15 cellular contexts compared by ENCODE assay signal in genomic region chr1:23909412-23909811, GRCh38. TPM values are rescaled to one million over a fixed set of nuclear protein-coding genes. Genes with fewer than 3 reads are reported as not detected.
A peak's percentile ranks its signal among the peaks of the same experiment; 100 is the strongest.
DNase-seq lines count a peak whose midpoint lies in the region; ATAC-seq and TF ChIP-seq lines count a peak whose summit lies in the region.
"Had no signal": no experiment of that assay in that cellular context is flagged by ENCODE, and none has a peak within 500 bp of the region (broad histone marks: within the 10 kb centered on the region; RNA-seq: fewer than 3 reads in every experiment).

No MANE protein-coding gene starts in this region.

- peaks cover 6% of the 10 kb centered on the region for H3K4me1 ChIP-seq in GM23338 (ENCODE audit: insufficient read depth)
- H3K4me1 ChIP-seq: SJCRH30 had no signal

- H2AFZ ChIP-seq in GM23338 (peak overlapping the region; percentile 69; the same call in 1 of the 2 replicates), SU-DHL-6 (ENCODE audit: low read depth, low read length, severe bottlenecking) (no peak overlapping the region)

- no peak overlapping the region for H3K4me3 ChIP-seq in GM23338
- H3K4me3 ChIP-seq in SU-DHL-6 (ENCODE audit: insufficient read depth, low read length, poor library complexity, severe bottlenecking) = peak overlapping the region; percentile 53
- H3K4me3 ChIP-seq: MG63, SJCRH30 had no signal

- H3F3A ChIP-seq in GM23338 (replicated peaks; ENCODE audit: low read depth) (no peaks in the 10 kb centered on the region), SU-DHL-6 (ENCODE audit: insufficient read depth) (peaks cover 90% of the 10 kb centered on the region)

- no peak for DNase-seq in GM23338 (ENCODE audit: low spot score)
- no peak for DNase-seq in naive thymus-derived CD8-positive, alpha-beta T cell
- no peak for DNase-seq in progenitor cell of endocrine pancreas (ENCODE audit: low spot score, unreplicated experiment)
- DNase-seq: activated CD4-positive, alpha-beta T cell treated with anti-CD3 and anti-CD28 coated beads for 4 hours; HFFc6; MG63; midbrain; NCI-H524 treated with DMSO at 0.1 percent for 48 hours; SJCRH30 had no signal

- no peak overlapping the region for H3K4me2 ChIP-seq in GM23338
- peak overlapping the region; percentile 71 for H3K4me2 ChIP-seq in SU-DHL-6 (ENCODE audit: low read depth, low read length, poor library complexity, severe bottlenecking)

- no peaks in the 10 kb centered on the region for H3K36me3 ChIP-seq in GM23338 (ENCODE audit: insufficient read depth)
- H3K36me3 ChIP-seq in SU-DHL-6 (ENCODE audit: low read length) = no peaks in the 10 kb centered on the region
- H3K36me3 ChIP-seq: MG63, SJCRH30 had no signal

- POLR2A ChIA-PET in naive thymus-derived CD8-positive, alpha-beta T cell (lab: Charles Lee) = interaction anchor here (1.0 to 1.5 kb wide), 2 partner anchors 11 to 50 kb away, joined by 3 to 4 read pairs; partner anchors contain the start of gene PNRC2

- H3K4me1 Mint-ChIP-seq in GM23338 (peaks cover 11% of the 10 kb centered on the region), progenitor cell of endocrine pancreas (ENCODE audit: low read depth) (no peaks in the 10 kb centered on the region)
- H3K4me1 Mint-ChIP-seq in naive thymus-derived CD8-positive, alpha-beta T cell = peaks cover 33 to 88% (median 57%) of the 10 kb centered on the region in 4 donors

- no peaks in the 10 kb centered on the region for H4K20me1 ChIP-seq in GM23338 (replicated peaks; ENCODE audit: insufficient read depth)
- no peaks in the 10 kb centered on the region for H4K20me1 ChIP-seq in SU-DHL-6 (ENCODE audit: low read depth, low read length)

- H3K27me3 Mint-ChIP-seq in GM23338 (ENCODE audit: insufficient read depth, low read depth, poor library complexity) (peaks cover 11% of the 10 kb centered on the region), progenitor cell of endocrine pancreas (peaks cover 22% of the 10 kb centered on the region)
- peaks cover 0 to 4% (median 0%) of the 10 kb centered on the region in 5 donors for H3K27me3 Mint-ChIP-seq in naive thymus-derived CD8-positive, alpha-beta T cell

- H3K79me2 ChIP-seq in GM23338 (replicated peaks; ENCODE audit: insufficient read depth) = no peaks in the 10 kb centered on the region
- peaks cover 42% of the 10 kb centered on the region for H3K79me2 ChIP-seq in SU-DHL-6 (ENCODE audit: insufficient read depth, low read length)

- no peak overlapping the region for H3K27ac ChIP-seq in GM23338 (ENCODE audit: low read depth)
- H3K27ac ChIP-seq in SU-DHL-6 (ENCODE audit: low read depth, low read length) = peak overlapping the region; percentile 96
- H3K27ac ChIP-seq: SJCRH30 had no signal

- no peak overlapping the region; the same call in 2 of the 3 replicates for H3K4me3 Mint-ChIP-seq in GM23338
- H3K4me3 Mint-ChIP-seq in naive thymus-derived CD8-positive, alpha-beta T cell = peak overlapping the region; percentile 40 to 77 (median 68)
- H3K4me3 Mint-ChIP-seq in progenitor cell of endocrine pancreas (ENCODE audit: low read depth) = no peak overlapping the region
- H3K4me3 Mint-ChIP-seq: activated naive CD4-positive, alpha-beta T cell treated with anti-CD3 and anti-CD28 coated beads, Interleukin-2, amount 10 ng/mL, durations not matched to agents 7 days and 5 days; HFFc6 had no signal

- H3K9me3 Mint-ChIP-seq in GM23338 = no peaks in the 10 kb centered on the region
- no peaks in the 10 kb centered on the region for H3K9me3 Mint-ChIP-seq in naive thymus-derived CD8-positive, alpha-beta T cell
- no peaks in the 10 kb centered on the region for H3K9me3 Mint-ChIP-seq in progenitor cell of endocrine pancreas (ENCODE audit: low read depth)
- H3K9me3 Mint-ChIP-seq: HFFc6 had no signal

- H3K27ac Mint-ChIP-seq in GM23338 = no peak overlapping the region
- H3K27ac Mint-ChIP-seq in naive thymus-derived CD8-positive, alpha-beta T cell = peak overlapping the region; percentile 7 to 87 (median 72)
- no peak overlapping the region for H3K27ac Mint-ChIP-seq in progenitor cell of endocrine pancreas
- H3K27ac Mint-ChIP-seq: activated naive CD4-positive, alpha-beta T cell treated with anti-CD3 and anti-CD28 coated beads, Interleukin-2, amount 10 ng/mL, durations not matched to agents 7 days and 5 days; HFFc6 had no signal

- ATAC-seq in GM23338 (no peak), GM21717 (IDR thresholded peaks at IDR 0.05; ENCODE audit: unreplicated experiment) (no peak), HG02678 (IDR thresholded peaks at IDR 0.05; ENCODE audit: unreplicated experiment) (no peak)
- peak in 1 of 2 donors; percentile 28 for ATAC-seq in naive thymus-derived CD8-positive, alpha-beta T cell

- no peaks in the 10 kb centered on the region for H3K9me2 ChIP-seq in GM23338 (ENCODE audit: insufficient read depth)
- H3K9me2 ChIP-seq in SU-DHL-6 (replicated peaks; ENCODE audit: insufficient read depth, low read length) = no peaks in the 10 kb centered on the region

- H3K36me3 Mint-ChIP-seq in GM23338 (ENCODE audit: low read depth) (no peaks in the 10 kb centered on the region; the same call in 2 of the 3 replicates), progenitor cell of endocrine pancreas (ENCODE audit: insufficient read depth) (no peaks in the 10 kb centered on the region)
- H3K36me3 Mint-ChIP-seq in naive thymus-derived CD8-positive, alpha-beta T cell = peaks cover 0 to 2% (median 0%) of the 10 kb centered on the region in 3 donors
- H3K36me3 Mint-ChIP-seq: activated naive CD4-positive, alpha-beta T cell treated with anti-CD3 and anti-CD28 coated beads, Interleukin-2, amount 10 ng/mL, durations not matched to agents 7 days and 5 days had no signal

- TF ChIP-seq CTCF in GM23338 (conservative IDR thresholded peaks at IDR 0.05; ENCODE audit: low read depth in 2 of 2) = no peak
- TF ChIP-seq CTCF in SU-DHL-6 (IDR thresholded peaks at IDR 0.05; ENCODE audit: insufficient read depth, low read length, poor library complexity, severe bottlenecking) = no peak
- no peak for TF ChIP-seq CTCF in progenitor cell of endocrine pancreas (IDR thresholded peaks at IDR 0.05; ENCODE audit: unreplicated experiment)

- no peaks in the 10 kb centered on the region for H3K9me3 ChIP-seq in SU-DHL-6 (ENCODE audit: insufficient read depth, low read length)
- H3K9me3 ChIP-seq: MG63, SJCRH30 had no signal

- peak; percentile 28 for TF ChIP-seq POLR2A in GM10847 (IDR thresholded peaks at IDR 0.05; ENCODE audit: extremely low read depth, insufficient read length)

- peak overlapping the region; percentile 58 for H3K9ac ChIP-seq in SU-DHL-6 (ENCODE audit: low read length)

- H3K27me3 ChIP-seq in GM23338 (ENCODE audit: insufficient read depth) (peaks cover 7% of the 10 kb centered on the region; the same call in 1 of the 2 replicates), SU-DHL-6 (ENCODE audit: low read length) (no peaks in the 10 kb centered on the region)
- H3K27me3 ChIP-seq: MG63 had no signal

TF ChIP-seq in GM23338, 12 proteins besides CTCF, POLR2A, EP300 and RAD21 (continues in another document):
- TF ChIP-seq STAT1 (IDR thresholded peaks at IDR 0.05; ENCODE audit: unreplicated experiment) = no peak
- TF ChIP-seq REST (IDR thresholded peaks at IDR 0.05; ENCODE audit: unreplicated experiment) = no peak
- TF ChIP-seq EZH2phosphoT487 (IDR thresholded peaks at IDR 0.05; ENCODE audit: unreplicated experiment) = no peak
- TF ChIP-seq EZH2 (IDR thresholded peaks at IDR 0.05; ENCODE audit: low read depth, unreplicated experiment) = no peak
- TF ChIP-seq CREB1 (CRISPR knock-in tag; IDR thresholded peaks at IDR 0.05; ENCODE audit: low read depth) = no peak
- no peak for TF ChIP-seq POLR2AphosphoS5 (IDR thresholded peaks at IDR 0.05; ENCODE audit: low read depth)
- no peak for TF ChIP-seq ZNF331 (CRISPR knock-in tag; IDR thresholded peaks at IDR 0.05; ENCODE audit: low read depth)

RNA-seq across cellular contexts. Expression of gene CNR2, which starts 3.8 kb away (rescaled TPM):
- total RNA-seq in GM23338 (2014; rRNA removed; shearing (Covaris generic)) = not detected in 2 replicates
- not detected in 2 replicates for polyA plus RNA-seq in GM23338 (2016; fragmentation: Nextera tagmentation; extraction: Ambion mirVana)
- total RNA-seq in naive thymus-derived CD8-positive, alpha-beta T cell = 1 to 10 TPM in 1 of 2 experiments, under 1 TPM in 1; 0.99 to 1.1 TPM
- 1 to 10 TPM in 1 of 3 donors, under 1 TPM in 2; 0.05 to 3.2 (median 0.57) TPM for polyA plus RNA-seq in naive thymus-derived CD8-positive, alpha-beta T cell
- not detected in 2 replicates for total RNA-seq in progenitor cell of endocrine pancreas
- total RNA-seq: fibroblast of lung, HFFc6, SJCRH30 had no signal
- polyA plus RNA-seq: fibroblast of lung had no signal

RNA-seq across cellular contexts. Expression of gene FUCA1, which starts 41.3 kb away (rescaled TPM):
- total RNA-seq in GM23338 (2014; rRNA removed; shearing (Covaris generic)) = 8.5 and 10.2 TPM in 2 replicates
- 3.5 and 4.4 TPM in 2 replicates for polyA plus RNA-seq in GM23338 (2016; fragmentation: Nextera tagmentation; extraction: Ambion mirVana)
- 10 to 100 TPM; 14.8 to 18.4 TPM for total RNA-seq in naive thymus-derived CD8-positive, alpha-beta T cell
- polyA plus RNA-seq in naive thymus-derived CD8-positive, alpha-beta T cell = 10 to 100 TPM in 2 of 3 donors, 1 to 10 TPM in 1; 8.1 to 13.8 (median 10.7) TPM
- 18.1 and 18.8 TPM in 2 replicates for total RNA-seq in progenitor cell of endocrine pancreas

RNA-seq across cellular contexts. Expression of gene PNRC2, which starts 50.2 kb away (rescaled TPM):
- total RNA-seq in GM23338 (2014; rRNA removed; shearing (Covaris generic)) = 144 and 157 TPM in 2 replicates
- 218 and 237 TPM in 2 replicates for polyA plus RNA-seq in GM23338 (2016; fragmentation: Nextera tagmentation; extraction: Ambion mirVana)
- 100 to 1,000 TPM; 179 to 182 TPM for total RNA-seq in naive thymus-derived CD8-positive, alpha-beta T cell
- 100 to 1,000 TPM; 117 to 139 (median 121) TPM for polyA plus RNA-seq in naive thymus-derived CD8-positive, alpha-beta T cell
- 148 and 158 TPM in 2 replicates for total RNA-seq in progenitor cell of endocrine pancreas

Comparison
In these comparisons a context has a peak if more than half of its experiments do, and no peak if none do; other contexts are left out.
1. H3K27ac Mint-ChIP-seq: peak in naive thymus-derived CD8-positive, alpha-beta T cell (10 of 10); none in GM23338 (single experiment) and progenitor cell of endocrine pancreas (single experiment).
2. H3K4me3 Mint-ChIP-seq: peak in naive thymus-derived CD8-positive, alpha-beta T cell (10 of 10); none in GM23338 (single experiment) and progenitor cell of endocrine pancreas (single experiment).